14 cellular contexts compared by ENCODE assay signal in genomic region chr5:6273090-6273735, GRCh38.
DNase-seq lines count a peak whose midpoint lies in the region; ATAC-seq, FAIRE-seq and TF ChIP-seq lines count a peak whose summit lies in the region.
"Had no signal": no experiment of that assay in that cellular context is flagged by ENCODE, and none has a peak within 500 bp of the region (broad histone marks: within the 10 kb centered on the region; RNA-seq: fewer than 3 reads in every experiment).

No MANE protein-coding gene starts in this region.

- FAIRE-seq in GM12892 (lab: Jason Lieb, UNC), result peak; percentile 74
- FAIRE-seq: HepG2 had no signal

- intact Hi-C loops in left colon (cut with DNase I, micrococcal nuclease), result no loop called here

- TF ChIP-seq POLR2A in GM12892 (IDR thresholded peaks at IDR 0.05; ENCODE audit: low read depth, low read length), result no peak

- ATAC-seq in GM19328 (IDR thresholded peaks at IDR 0.05; ENCODE audit: unreplicated experiment) (peak; percentile 61), HG02642 (IDR thresholded peaks at IDR 0.05; ENCODE audit: poor library complexity, unreplicated experiment) (peak; percentile 77), HG03469 (IDR thresholded peaks at IDR 0.05; ENCODE audit: unreplicated experiment) (peak; percentile 79), left colon (no peak)
- ATAC-seq: HepG2 had no signal

- DNase-seq in GM12892 (ENCODE audit: insufficient read length) (no peak), iPS-NIHi11 (ENCODE audit: low spot score) (no peak), left colon (no peak), AG08395 (ENCODE audit: low spot score) (no peak), dermis blood vessel endothelial cell (no peak)
- DNase-seq: amygdala, DMS 273 treated with DMSO at 0.1 percent for 48 hours, NCI-H1105 treated with DMSO at 0.1 percent for 48 hours, NCI-H510A treated with DMSO at 0.1 percent for 48 hours, posterior cingulate gyrus had no signal
